In genomic region chr20:54432966-54433365, GRCh38 we compare ENCODE assay signal across 8 cellular contexts. TPM values are rescaled to one million over a fixed set of nuclear protein-coding genes. Genes with fewer than 3 reads are reported as not detected.
"Had no signal": no experiment of that assay in that cellular context is flagged by ENCODE, and none has a peak within 500 bp of the region (broad histone marks: within the 10 kb centered on the region; RNA-seq: fewer than 3 reads in every experiment).

No MANE protein-coding gene starts in this region.

- FAIRE-seq: G401.6, GM12891, GM12892, GM18507, GM19239 had no signal

- DNase-seq: GDM1, GF-D8 had no signal

RNA-seq across cellular contexts. Expression of gene DOK5, which starts 42.4 kb away (rescaled TPM):
- total RNA-seq: G401 had no signal
